In the genomic region with DNA sequence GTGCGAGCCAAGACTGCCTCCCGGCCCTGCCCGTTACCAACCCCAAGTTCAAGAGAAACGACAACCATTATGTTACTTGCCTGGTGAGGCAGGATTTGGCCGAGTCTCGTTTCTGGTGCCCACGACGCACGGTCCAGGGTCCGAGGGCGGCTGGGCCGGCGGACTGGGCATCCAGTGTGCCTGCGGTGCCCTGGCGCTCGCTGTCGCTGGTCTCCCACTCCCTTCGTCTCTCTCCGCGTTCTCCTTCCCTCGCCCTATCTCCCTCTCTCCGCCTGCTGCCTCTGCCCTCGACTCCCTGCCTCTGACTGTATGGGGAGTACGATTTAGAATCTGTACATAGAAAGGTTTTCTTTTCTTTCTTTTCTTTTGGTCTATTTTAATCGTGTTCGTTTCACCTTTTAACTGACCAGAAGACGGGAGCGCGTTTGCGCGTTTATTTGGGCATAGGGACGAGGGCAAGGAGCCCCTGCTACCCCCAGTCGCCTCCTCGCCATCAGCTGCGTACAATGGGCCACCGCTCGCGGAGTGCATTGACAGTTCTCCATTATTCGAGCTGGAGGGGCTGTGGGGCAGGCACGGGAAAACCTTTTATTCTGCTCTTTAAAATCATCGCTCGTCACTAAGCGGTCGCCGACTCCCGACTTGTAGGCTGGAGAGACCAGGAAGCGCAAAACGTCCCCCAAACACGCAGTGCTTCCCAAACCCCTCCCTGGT, we compare ENCODE assay signal across 8 cellular contexts. TPM values are rescaled to one million over a fixed set of nuclear protein-coding genes. Genes with fewer than 3 reads are reported as not detected.
DNase-seq lines count a peak whose midpoint lies in the region; ATAC-seq and TF ChIP-seq lines count a peak whose summit lies in the region.

No MANE protein-coding gene starts in this region.

- peak overlapping the region; percentile 47 for H3K27ac Mint-ChIP-seq in T-helper 1 cell treated with Interleukin-12 subunit alpha and Interleukin-12 subunit beta and Interleukin-4 antibody, amounts not matched to agents 30 μg/mL and 1 μg/mL, for 36 hours

- peaks cover 0 to 4% of the 10 kb centered on the region in 2 experiments for H3K36me3 ChIP-seq in SK-N-SH (replicated peaks in 1 of 2; ENCODE audit: control insufficient read depth in 1 of 2, insufficient read depth in 2 of 2, low read length in 1 of 2)
- no peaks in the 10 kb centered on the region for H3K36me3 ChIP-seq in prostate gland
- H3K36me3 ChIP-seq in OCI-LY7 (ENCODE audit: insufficient read depth, low read length): no peaks in the 10 kb centered on the region

- H3K9me2 ChIP-seq in SK-N-SH: no peaks in the 10 kb centered on the region
- no peaks in the 10 kb centered on the region for H3K9me2 ChIP-seq in OCI-LY7 (ENCODE audit: insufficient read depth, low read length)

- H2AFZ ChIP-seq in SK-N-SH (ENCODE audit: low read depth): peak overlapping the region; percentile 87
- no peak overlapping the region for H2AFZ ChIP-seq in OCI-LY7 (ENCODE audit: low read length)

- H3F3A ChIP-seq in SK-N-SH (replicated peaks; ENCODE audit: insufficient read depth): peaks cover 19% of the 10 kb centered on the region

- TF ChIP-seq CTCF in SK-N-SH (IDR thresholded peaks at IDR 0.05) (no peak), fibroblast of villous mesenchyme (IDR thresholded peaks at IDR 0.05; ENCODE audit: insufficient read depth, low read depth, low read length) (no peak), prostate gland (IDR thresholded peaks at IDR 0.05) (no peak), OCI-LY7 (conservative IDR thresholded peaks at IDR 0.05; ENCODE audit: low read length) (no peak)

- no peaks in the 10 kb centered on the region for H3K36me3 Mint-ChIP-seq in T-helper 1 cell treated with Interleukin-12 subunit alpha and Interleukin-12 subunit beta and Interleukin-4 antibody, amounts not matched to agents 30 μg/mL and 1 μg/mL, for 36 hours (ENCODE audit: low read depth)

- POLR2A ChIA-PET in SK-N-SH (lab: Yijun Ruan, JAX): interaction anchor here (0.6 kb wide), 1 partner anchor 507 kb away, joined by 3 read pairs; no protein-coding TSS in a partner anchor
- POLR2A ChIA-PET in OCI-LY7 (lab: Charles Lee): no interaction called here

- H3K27ac ChIP-seq in SK-N-SH (ENCODE audit: low read depth in 2 of 2, low read length in 1 of 2): peak overlapping the region; percentile 78 to 81
- H3K27ac ChIP-seq in prostate gland: peak overlapping the region; percentile 81 to 89
- no peak overlapping the region for H3K27ac ChIP-seq in OCI-LY7 (ENCODE audit: low read depth, low read length, poor library complexity, severe bottlenecking)

- 1% methylated on average over 36 of the region's 49 CpGs for WGBS in SK-N-SH (ENCODE audit: low lambda C conversion rate)
- 2% methylated on average over 49 of the region's 49 CpGs for WGBS in prostate gland

- H3K9ac ChIP-seq in SK-N-SH: peak overlapping the region; percentile 80

- no peak for DNase-seq in T-helper 1 cell
- DNase-seq in SK-N-SH: peak; percentile 60
- peak; percentile 65 for DNase-seq in fibroblast of villous mesenchyme (ENCODE audit: low read depth)
- no peak for DNase-seq in prostate gland (ENCODE audit: low spot score)
- no peak for DNase-seq in OCI-LY7 (ENCODE audit: low spot score)
- no peak for DNase-seq in GM19238 (ENCODE audit: insufficient read length, low spot score)

- H3K27me3 ChIP-seq in SK-N-SH (ENCODE audit: insufficient read depth) (no peaks in the 10 kb centered on the region), prostate gland (replicated peaks; ENCODE audit: insufficient read depth) (no peaks in the 10 kb centered on the region)

- H3K9me3 Mint-ChIP-seq in T-helper 1 cell treated with Interleukin-12 subunit alpha and Interleukin-12 subunit beta and Interleukin-4 antibody, amounts not matched to agents 30 μg/mL and 1 μg/mL, for 36 hours: no peaks in the 10 kb centered on the region

- no peak for TF ChIP-seq RAD21 in SK-N-SH (IDR thresholded peaks at IDR 0.05; ENCODE audit: low read length)

- H3K4me1 ChIP-seq in SK-N-SH (ENCODE audit: control insufficient read depth in 1 of 2, insufficient read depth in 2 of 2, low read depth in 1 of 2, low read length in 1 of 2): peaks cover 5 to 6% of the 10 kb centered on the region in 2 experiments; a peak in 2 of 4 replicates
- H3K4me1 ChIP-seq in prostate gland (replicated peaks): no peaks in the 10 kb centered on the region
- H3K4me1 ChIP-seq in OCI-LY7 (ENCODE audit: insufficient read depth, low read length, poor library complexity, severe bottlenecking): no peaks in the 10 kb centered on the region

- H4K20me1 ChIP-seq in SK-N-SH (ENCODE audit: insufficient read depth): no peaks in the 10 kb centered on the region
- H4K20me1 ChIP-seq in OCI-LY7 (ENCODE audit: insufficient read depth, low read length): no peaks in the 10 kb centered on the region

- BruUV-seq in OCI-LY7 (replicated peaks; lab: Mats Ljungman, UMichigan): no TSS peak

- no peak for ATAC-seq in HG03135 (IDR thresholded peaks at IDR 0.05; ENCODE audit: unreplicated experiment)

- TF ChIP-seq POLR2A in prostate gland (IDR thresholded peaks at IDR 0.05): no peak

- no peak overlapping the region for H3K4me3 Mint-ChIP-seq in T-helper 1 cell treated with Interleukin-12 subunit alpha and Interleukin-12 subunit beta and Interleukin-4 antibody, amounts not matched to agents 30 μg/mL and 1 μg/mL, for 36 hours

- CTCF ChIA-PET in SK-N-SH (lab: Yijun Ruan, JAX): interaction anchor here (0.7 to 1.7 kb wide), 11 partner anchors 9 to 1939 kb away, joined by 3 to 12 read pairs (median 3); no protein-coding TSS in a partner anchor
- CTCF ChIA-PET in OCI-LY7 (lab: Charles Lee; ENCODE audit: unreplicated experiment): no interaction called here

- peak overlapping the region; percentile 80 to 87 for H3K4me3 ChIP-seq in SK-N-SH (ENCODE audit: low read depth in 2 of 2, low read length in 1 of 2)
- peak overlapping the region; percentile 92 for H3K4me3 ChIP-seq in fibroblast of villous mesenchyme (ENCODE audit: low read depth, low read length)
- H3K4me3 ChIP-seq in prostate gland: peak overlapping the region; percentile 45 to 56
- H3K4me3 ChIP-seq in OCI-LY7 (ENCODE audit: low read depth, low read length, poor library complexity, severe bottlenecking): no peak overlapping the region

- intact Hi-C loops in prostate gland (cut with DNase I): loop anchor here (5.0 kb wide), 4 partner anchors 48 to 893 kb away; no protein-coding TSS in a partner anchor
- intact Hi-C loops in OCI-LY7 (cut with micrococcal nuclease; ENCODE audit: unreplicated experiment): loop anchor here (2.0 to 5.0 kb wide), 3 partner anchors 220 to 1157 kb away; no protein-coding TSS in a partner anchor

- H3K4me2 ChIP-seq in SK-N-SH (peak overlapping the region; percentile 78), OCI-LY7 (ENCODE audit: low read length) (no peak overlapping the region; the same call in 1 of the 2 replicates)

- TF ChIP-seq EP300 in SK-N-SH (IDR thresholded peaks at IDR 0.05; ENCODE audit: borderline replicate concordance in 1 of 2, low read depth in 1 of 2, low read length in 1 of 2): no peak

- H3K4me1 Mint-ChIP-seq in T-helper 1 cell treated with Interleukin-12 subunit alpha and Interleukin-12 subunit beta and Interleukin-4 antibody, amounts not matched to agents 30 μg/mL and 1 μg/mL, for 36 hours (ENCODE audit: low read depth): peaks cover 10% of the 10 kb centered on the region

- H3K27me3 Mint-ChIP-seq in T-helper 1 cell treated with Interleukin-12 subunit alpha and Interleukin-12 subunit beta and Interleukin-4 antibody, amounts not matched to agents 30 μg/mL and 1 μg/mL, for 36 hours (ENCODE audit: low read depth): peaks cover 51% of the 10 kb centered on the region

- no peaks in the 10 kb centered on the region for H3K9me3 ChIP-seq in SK-N-SH
- H3K9me3 ChIP-seq in prostate gland: no peaks in the 10 kb centered on the region
- H3K9me3 ChIP-seq in OCI-LY7 (ENCODE audit: low read length): no peaks in the 10 kb centered on the region

- H3K79me2 ChIP-seq in SK-N-SH (ENCODE audit: insufficient read depth): peaks cover 63% of the 10 kb centered on the region
- H3K79me2 ChIP-seq in OCI-LY7 (ENCODE audit: insufficient read depth, low read depth, low read length): no peaks in the 10 kb centered on the region

TF ChIP-seq in SK-N-SH, 30 proteins besides CTCF, POLR2A, EP300 and RAD21:
- TF ChIP-seq YY1 (IDR thresholded peaks at IDR 0.05; ENCODE audit: low read depth) (0 out of 2 replicates have a peak, but pooled peaks have one; percentile 6), TEAD4 (IDR thresholded peaks at IDR 0.05; ENCODE audit: borderline replicate concordance, insufficient read depth) (0 out of 2 replicates have a peak, but pooled peaks have one; percentile 1), RCOR1 (IDR thresholded peaks at IDR 0.05; ENCODE audit: low read length) (no peak), SMC3 (IDR thresholded peaks at IDR 0.05; ENCODE audit: low read depth, low read length) (0 out of 2 replicates have a peak, but pooled peaks have one; percentile 5), ELF1 (IDR thresholded peaks at IDR 0.05) (0 out of 2 replicates have a peak, but pooled peaks have one; percentile 15), SIN3A (IDR thresholded peaks at IDR 0.05; ENCODE audit: borderline replicate concordance, low read depth, low read length) (0 out of 2 replicates have a peak, but pooled peaks have one; percentile 4), FOXM1 (IDR thresholded peaks at IDR 0.05; ENCODE audit: low read depth) (no peak)
- TF ChIP-seq, protein P1, sequence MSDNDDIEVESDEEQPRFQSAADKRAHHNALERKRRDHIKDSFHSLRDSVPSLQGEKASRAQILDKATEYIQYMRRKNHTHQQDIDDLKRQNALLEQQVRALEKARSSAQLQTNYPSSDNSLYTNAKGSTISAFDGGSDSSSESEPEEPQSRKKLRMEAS (IDR thresholded peaks at IDR 0.05; ENCODE audit: low read depth): 0 out of 2 replicates have a peak, but pooled peaks have one; percentile 31

RNA-seq across cellular contexts. Expression of a gene that starts 0.5 kb away (rescaled TPM):
- polyA plus RNA-seq in SK-N-SH (2012; rRNA removed): 7.4 and 8.3 TPM in 2 replicates
- polyA plus RNA-seq in SK-N-SH (2012; cell fraction: cytosol; rRNA removed): 9.3 and 13.1 TPM in 2 replicates
- polyA plus RNA-seq in SK-N-SH (2012; cell fraction: nucleus; rRNA removed): 12.3 TPM in 2 replicates
- total RNA-seq in fibroblast of villous mesenchyme (27.6 and 30.3 TPM in 2 replicates), prostate gland (10 to 100 TPM; 11.9 to 12.4 TPM), OCI-LY7 (2022) (not detected in 2 replicates)
- not detected in 2 replicates for total RNA-seq in OCI-LY7 (2014; rRNA removed; shearing (Covaris generic))

RNA-seq across cellular contexts. Expression of a gene that starts 2.5 kb away (rescaled TPM):
- 40.0 and 47.1 TPM in 2 replicates for polyA plus RNA-seq in SK-N-SH (2012; rRNA removed)
- 24.5 and 41.7 TPM in 2 replicates for polyA plus RNA-seq in SK-N-SH (2012; cell fraction: cytosol; rRNA removed)
- polyA plus RNA-seq in SK-N-SH (2012; cell fraction: nucleus; rRNA removed): 82.7 and 105 TPM in 2 replicates
- total RNA-seq in fibroblast of villous mesenchyme: 29.8 and 68.3 TPM in 2 replicates
- 10 to 100 TPM; 14.9 to 49.3 TPM for total RNA-seq in prostate gland
- not detected in 2 replicates for total RNA-seq in OCI-LY7 (2014; rRNA removed; shearing (Covaris generic))
- not detected in 2 replicates for total RNA-seq in OCI-LY7 (2022)

Comparison
In these comparisons a context has a peak if more than half of its experiments do, and no peak if none do; other contexts are left out.
1. DNase-seq: peak in SK-N-SH (single experiment) and fibroblast of villous mesenchyme (single experiment); none in T-helper 1 cell (0 of 5), prostate gland (single experiment), OCI-LY7 (single experiment) and GM19238 (single experiment).
2. RNA of a gene that starts 0.5 kb away (total RNA-seq): 27.6 to 30.3 TPM in fibroblast of villous mesenchyme and 11.9 to 12.4 TPM in prostate gland; not detected in OCI-LY7; every median in the first group is over 10 times any median in the second.
3. RNA of a gene that starts 2.5 kb away (total RNA-seq): 14.9 to 49.3 TPM in prostate gland and 29.8 to 68.3 TPM in fibroblast of villous mesenchyme; not detected in OCI-LY7; every median in the first group is over 10 times any median in the second.